In genomic region chr6:106156863-106157262, GRCh38 we compare ENCODE assay signal across 1 cellular context.
TF ChIP-seq lines count a peak whose summit lies in the region.

No MANE protein-coding gene starts in this region.

TF ChIP-seq in K562, 482 proteins besides CTCF, POLR2A, EP300 and RAD21 (continued from another document):
- TF ChIP-seq NR0B1 (IDR thresholded peaks at IDR 0.05; ENCODE audit: partially characterized antibody): no peak
- TF ChIP-seq CUX1 (CRISPR knock-in tag; IDR thresholded peaks at IDR 0.05): no peak
- no peak for TF ChIP-seq MEF2A (IDR thresholded peaks at IDR 0.05; ENCODE audit: control insufficient read depth, low read depth, low read length)
- TF ChIP-seq ATF6 (CRISPR knock-in tag; IDR thresholded peaks at IDR 0.05): no peak
- TF ChIP-seq MCM3 (IDR thresholded peaks at IDR 0.05): no peak
- no peak for TF ChIP-seq ZNF655 (CRISPR knock-in tag; IDR thresholded peaks at IDR 0.05)
- no peak for TF ChIP-seq BRF1 (IDR thresholded peaks at IDR 0.05; ENCODE audit: borderline replicate concordance, extremely low read depth, insufficient read length)
- no peak for TF ChIP-seq CCNT2 (IDR thresholded peaks at IDR 0.05; ENCODE audit: borderline replicate concordance, extremely low read depth, insufficient read length, low read depth, low read length)
